In the genomic region with DNA sequence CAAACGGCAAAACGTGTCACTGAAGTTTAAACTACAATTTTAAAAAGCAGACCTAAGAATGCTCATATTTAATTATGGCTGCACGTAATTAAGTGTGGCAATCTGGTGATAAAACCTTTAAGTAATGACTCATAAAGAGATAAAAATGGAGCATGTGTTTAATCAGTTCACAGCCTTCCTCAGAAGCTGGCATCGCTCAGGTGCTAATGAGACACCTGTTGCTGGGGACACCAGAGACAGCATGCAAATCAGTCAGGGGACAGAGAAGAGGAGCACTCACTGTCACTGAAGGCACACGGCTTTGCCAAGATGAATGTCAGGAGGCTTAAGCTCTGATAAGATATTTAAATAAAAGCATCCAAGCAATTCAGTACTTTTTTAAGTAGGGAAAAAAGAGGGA, we compare ENCODE assay signal across 31 cellular contexts.
A peak's percentile ranks its signal among the peaks of the same experiment; 100 is the strongest.
DNase-seq lines count a peak whose midpoint lies in the region; ATAC-seq and TF ChIP-seq lines count a peak whose summit lies in the region.
"Had no signal": no experiment of that assay in that cellular context is flagged by ENCODE, and none has a peak within 500 bp of the region (broad histone marks: within the 10 kb centered on the region; RNA-seq: fewer than 3 reads in every experiment).

No MANE protein-coding gene starts in this region.

- H4K20me1 ChIP-seq in neural cell (ENCODE audit: insufficient read depth) = no peaks in the 10 kb centered on the region

- TF ChIP-seq EP300 in neural cell (conservative IDR thresholded peaks at IDR 0.05; ENCODE audit: poor library complexity, severe bottlenecking) = peak; percentile 44

- no peaks in the 10 kb centered on the region for H3K9me2 ChIP-seq in neural cell (ENCODE audit: insufficient read depth, low read length)
- H3K9me2 ChIP-seq: SK-N-SH had no signal

- no peak for TF ChIP-seq POLR2A in uterus (IDR thresholded peaks at IDR 0.05)

- peak in 2 of 3 experiments; percentile 31 to 78 for DNase-seq in NCI-H1417 (lab: John Stamatoyannopoulos, UW)
- no peak for DNase-seq in NCI-H1417 treated with DMSO at 0.1 percent for 48 hours (lab: John Stamatoyannopoulos, UW)
- DNase-seq in NCI-H1694 (lab: John Stamatoyannopoulos, UW) = peak; percentile 50
- DNase-seq in NCI-H69 (lab: John Stamatoyannopoulos, UW) = peak; percentile 85
- DNase-seq in uterus = no peak
- DNase-seq in activated T-cell treated with anti-CD3 and anti-CD28 coated beads, Interleukin-2, amount 50 U/mL, for 4 hours = no peak
- DNase-seq in ureter (ENCODE audit: low spot score) = no peak
- DNase-seq: 8988T; activated CD4-positive, alpha-beta memory T cell treated with anti-CD3 and anti-CD28 coated beads for 36 hours; activated CD4-positive, alpha-beta T cell treated with anti-CD3 and anti-CD28 coated beads for 1 hour; activated CD8-positive, alpha-beta memory T cell treated with anti-CD3 and anti-CD28 coated beads, Interleukin-2, amount 50 U/mL, for 4 hours; activated naive CD4-positive, alpha-beta T cell treated with anti-CD3 and anti-CD28 coated beads, Interleukin-2, amount 10 ng/mL, durations not matched to agents 7 days and 5 days; adrenal gland; central memory CD4-positive, alpha-beta T cell; cortex of kidney; effector memory CD4-positive, alpha-beta T cell; HFFc6; hypothalamus; left cardiac atrium; mucosa of descending colon; NCI-H1092 treated with DMSO at 0.1 percent for 48 hours; SK-N-SH; small intestine; stimulated activated naive CD4-positive, alpha-beta T cell treated with Interleukin-2 at 50 U/mL for 16 hours; T-helper 17 cell; upper lobe of right lung had no signal

- intact Hi-C loops in uterus (cut with DNase I; ENCODE audit: low total_unique reads) = no loop called here

- H3K27me3 Mint-ChIP-seq in activated T-cell treated with anti-CD3 and anti-CD28 coated beads, Interleukin-2, amount 50 U/mL, for 4 hours (ENCODE audit: low read depth) = no peaks in the 10 kb centered on the region
- H3K27me3 Mint-ChIP-seq: activated CD4-positive, alpha-beta memory T cell treated with anti-CD3 and anti-CD28 coated beads for 36 hours; activated naive CD4-positive, alpha-beta T cell treated with anti-CD3 and anti-CD28 coated beads, Interleukin-2, amount 10 ng/mL, durations not matched to agents 7 days and 5 days; natural killer cell treated with Interleukin-12 subunit alpha and Interleukin-12 subunit beta and Interleukin-15 and Interleukin-18, amount 100 ng/mL, for 72 hours; T-helper 17 cell had no signal

- no peaks in the 10 kb centered on the region for H3F3A ChIP-seq in neural cell (ENCODE audit: insufficient read depth, low read length, poor library complexity, severe bottlenecking)

- H3K36me3 Mint-ChIP-seq in activated T-cell treated with anti-CD3 and anti-CD28 coated beads, Interleukin-2, amount 50 U/mL, for 4 hours (ENCODE audit: insufficient read depth) = no peaks in the 10 kb centered on the region
- H3K36me3 Mint-ChIP-seq: activated CD4-positive, alpha-beta memory T cell treated with anti-CD3 and anti-CD28 coated beads for 36 hours; activated naive CD4-positive, alpha-beta T cell treated with anti-CD3 and anti-CD28 coated beads, Interleukin-2, amount 10 ng/mL, durations not matched to agents 7 days and 5 days had no signal

- no peaks in the 10 kb centered on the region for H3K4me1 ChIP-seq in uterus
- H3K4me1 ChIP-seq: adrenal gland, upper lobe of right lung had no signal

- no peaks in the 10 kb centered on the region for H3K27me3 ChIP-seq in neural cell (ENCODE audit: insufficient read depth, low read depth, low read length)
- no peaks in the 10 kb centered on the region for H3K27me3 ChIP-seq in uterus
- H3K27me3 ChIP-seq: adrenal gland, upper lobe of right lung had no signal

- H3K9me3 ChIP-seq in neural cell (ENCODE audit: low read length) = no peaks in the 10 kb centered on the region
- no peaks in the 10 kb centered on the region for H3K9me3 ChIP-seq in uterus
- H3K9me3 ChIP-seq: adrenal gland, SK-N-SH, upper lobe of right lung had no signal

- TF ChIP-seq RAD21 in neural cell (conservative IDR thresholded peaks at IDR 0.05) = no peak

- no peaks in the 10 kb centered on the region for H3K79me2 ChIP-seq in neural cell (replicated peaks; ENCODE audit: insufficient read depth, low read length)

- H3K4me3 ChIP-seq in neural cell (ENCODE audit: low read length) = no peak overlapping the region
- H3K4me3 ChIP-seq in uterus = no peak overlapping the region
- H3K4me3 ChIP-seq: adrenal gland, mucosa of descending colon, upper lobe of right lung had no signal

- H3K4me1 Mint-ChIP-seq in activated T-cell treated with anti-CD3 and anti-CD28 coated beads, Interleukin-2, amount 50 U/mL, for 4 hours (ENCODE audit: low read depth) = no peaks in the 10 kb centered on the region
- H3K4me1 Mint-ChIP-seq: activated naive CD4-positive, alpha-beta T cell treated with anti-CD3 and anti-CD28 coated beads, Interleukin-2, amount 10 ng/mL, durations not matched to agents 7 days and 5 days; T-helper 17 cell had no signal

- H3K9ac ChIP-seq in neural cell (ENCODE audit: low read length) = no peak overlapping the region
- H3K9ac ChIP-seq: SK-N-SH had no signal

- no peak overlapping the region for H3K27ac ChIP-seq in neural cell (ENCODE audit: low read length)
- no peak overlapping the region for H3K27ac ChIP-seq in uterus
- H3K27ac ChIP-seq: adrenal gland, C4-2B, upper lobe of right lung had no signal

- H3K4me2 ChIP-seq in neural cell (ENCODE audit: low read length) = no peak overlapping the region
- H3K4me2 ChIP-seq: SK-N-SH had no signal

- no peak overlapping the region for H3K4me3 Mint-ChIP-seq in activated T-cell treated with anti-CD3 and anti-CD28 coated beads, Interleukin-2, amount 50 U/mL, for 4 hours
- H3K4me3 Mint-ChIP-seq: activated CD4-positive, alpha-beta memory T cell treated with anti-CD3 and anti-CD28 coated beads for 36 hours; activated naive CD4-positive, alpha-beta T cell treated with anti-CD3 and anti-CD28 coated beads, Interleukin-2, amount 10 ng/mL, durations not matched to agents 7 days and 5 days; activated T-helper 1 cell treated with anti-CD3 and anti-CD28 coated beads, Interleukin-12 subunit alpha, Interleukin-12 subunit beta, Interleukin-2, Interleukin-4 antibody, amounts not matched to agents 30 ng/mL and 10 ng/mL and 1 ng/mL, durations not matched to agents 14 hours and 24 hours and 36 hours; HFFc6; natural killer cell treated with Interleukin-12 subunit alpha and Interleukin-12 subunit beta and Interleukin-15 and Interleukin-18, amount 100 ng/mL, for 72 hours; T-helper 17 cell had no signal

- H3K9me3 Mint-ChIP-seq in activated T-cell treated with anti-CD3 and anti-CD28 coated beads, Interleukin-2, amount 50 U/mL, for 4 hours = peaks cover 4% of the 10 kb centered on the region

- ATAC-seq in activated T-cell treated with anti-CD3 and anti-CD28 coated beads, Interleukin-2, amount 50 U/mL, for 4 hours = no peak
- ATAC-seq: left cardiac atrium; mucosa of descending colon; natural killer cell treated with Interleukin-12 subunit alpha and Interleukin-12 subunit beta and Interleukin-15 and Interleukin-18, amount 100 ng/mL, for 72 hours; Right ventricle myocardium inferior; T-helper 17 cell; upper lobe of right lung had no signal

- H3K36me3 ChIP-seq in neural cell (ENCODE audit: insufficient read depth, low read length) (no peaks in the 10 kb centered on the region), uterus (no peaks in the 10 kb centered on the region)
- H3K36me3 ChIP-seq: adrenal gland, upper lobe of right lung had no signal

- H2AFZ ChIP-seq in neural cell (ENCODE audit: low read depth, low read length) = no peak overlapping the region

- no peak for TF ChIP-seq CTCF in neural cell (IDR thresholded peaks at IDR 0.05; ENCODE audit: poor library complexity, severe bottlenecking)
- no peak for TF ChIP-seq CTCF in uterus (IDR thresholded peaks at IDR 0.05)

TF ChIP-seq in neural cell, 6 proteins besides CTCF, POLR2A, EP300 and RAD21:
- TF ChIP-seq TAF1 (IDR thresholded peaks at IDR 0.05; ENCODE audit: low read depth) (no peak), EZH2 (IDR thresholded peaks at IDR 0.05; ENCODE audit: borderline replicate concordance, insufficient read depth, low read length, poor library complexity, severe bottlenecking) (no peak), POLR2AphosphoS5 (IDR thresholded peaks at IDR 0.05) (peak; percentile 19)
- TF ChIP-seq, protein P1, sequence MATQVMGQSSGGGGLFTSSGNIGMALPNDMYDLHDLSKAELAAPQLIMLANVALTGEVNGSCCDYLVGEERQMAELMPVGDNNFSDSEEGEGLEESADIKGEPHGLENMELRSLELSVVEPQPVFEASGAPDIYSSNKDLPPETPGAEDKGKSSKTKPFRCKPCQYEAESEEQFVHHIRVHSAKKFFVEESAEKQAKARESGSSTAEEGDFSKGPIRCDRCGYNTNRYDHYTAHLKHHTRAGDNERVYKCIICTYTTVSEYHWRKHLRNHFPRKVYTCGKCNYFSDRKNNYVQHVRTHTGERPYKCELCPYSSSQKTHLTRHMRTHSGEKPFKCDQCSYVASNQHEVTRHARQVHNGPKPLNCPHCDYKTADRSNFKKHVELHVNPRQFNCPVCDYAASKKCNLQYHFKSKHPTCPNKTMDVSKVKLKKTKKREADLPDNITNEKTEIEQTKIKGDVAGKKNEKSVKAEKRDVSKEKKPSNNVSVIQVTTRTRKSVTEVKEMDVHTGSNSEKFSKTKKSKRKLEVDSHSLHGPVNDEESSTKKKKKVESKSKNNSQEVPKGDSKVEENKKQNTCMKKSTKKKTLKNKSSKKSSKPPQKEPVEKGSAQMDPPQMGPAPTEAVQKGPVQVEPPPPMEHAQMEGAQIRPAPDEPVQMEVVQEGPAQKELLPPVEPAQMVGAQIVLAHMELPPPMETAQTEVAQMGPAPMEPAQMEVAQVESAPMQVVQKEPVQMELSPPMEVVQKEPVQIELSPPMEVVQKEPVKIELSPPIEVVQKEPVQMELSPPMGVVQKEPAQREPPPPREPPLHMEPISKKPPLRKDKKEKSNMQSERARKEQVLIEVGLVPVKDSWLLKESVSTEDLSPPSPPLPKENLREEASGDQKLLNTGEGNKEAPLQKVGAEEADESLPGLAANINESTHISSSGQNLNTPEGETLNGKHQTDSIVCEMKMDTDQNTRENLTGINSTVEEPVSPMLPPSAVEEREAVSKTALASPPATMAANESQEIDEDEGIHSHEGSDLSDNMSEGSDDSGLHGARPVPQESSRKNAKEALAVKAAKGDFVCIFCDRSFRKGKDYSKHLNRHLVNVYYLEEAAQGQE (IDR thresholded peaks at IDR 0.05; ENCODE audit: borderline replicate concordance) = no peak

Comparison
In these comparisons a context has a peak if more than half of its experiments do, and no peak if none do; other contexts are left out.
1. DNase-seq: peak in NCI-H1417 (2 of 3), NCI-H1694 (single experiment) and NCI-H69 (single experiment); none in NCI-H1417 treated with DMSO at 0.1 percent for 48 hours (single experiment), uterus (0 of 2), activated T-cell treated with anti-CD3 and anti-CD28 coated beads, Interleukin-2, amount 50 U/mL, for 4 hours (single experiment) and ureter (single experiment).